In the genomic region with DNA sequence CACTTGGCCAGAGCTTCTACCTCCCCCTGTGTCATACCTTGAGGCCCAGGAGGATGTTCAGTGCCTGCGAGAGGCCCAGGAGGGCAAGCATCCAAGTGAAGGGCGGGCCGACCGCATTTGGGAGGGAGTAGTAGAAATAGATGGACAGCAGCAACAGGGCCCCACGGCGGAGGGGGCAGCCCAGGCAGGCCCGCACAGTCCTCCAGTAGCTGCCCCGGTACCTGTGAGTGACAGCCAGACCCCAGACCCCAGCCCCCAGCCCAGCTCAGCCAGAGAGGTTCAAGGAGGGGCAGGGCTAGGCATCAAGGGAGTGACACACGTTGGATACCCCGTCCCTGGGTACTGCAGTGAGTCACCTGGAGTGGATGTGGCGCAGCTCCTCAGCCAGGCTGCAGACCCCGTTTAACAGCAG, we compare ENCODE assay signal across 8 cellular contexts. TPM values are rescaled to one million over a fixed set of nuclear protein-coding genes. Genes with fewer than 3 reads are reported as not detected.
DNase-seq lines count a peak whose midpoint lies in the region; ATAC-seq, FAIRE-seq and TF ChIP-seq lines count a peak whose summit lies in the region.

No MANE protein-coding gene starts in this region.

- 22 to 32% methylated on average over 12 of the region's 12 CpGs for WGBS in heart right ventricle, 2 donors
- WGBS in stomach, 5 donors, result 43 to 65% (median 62%) methylated on average over 4 to 12 of the region's 12 CpGs

- no peaks in the 10 kb centered on the region for H3K27me3 Mint-ChIP-seq in WTC11 (ENCODE audit: low read depth)

- TF ChIP-seq EP300 in stomach (IDR thresholded peaks at IDR 0.05), result no peak

- no peaks in the 10 kb centered on the region for H3K9me3 Mint-ChIP-seq in WTC11

- no peaks in the 10 kb centered on the region for H3K27me3 ChIP-seq in heart right ventricle
- no peaks in the 10 kb centered on the region for H3K27me3 ChIP-seq in stomach

- H3K4me1 Mint-ChIP-seq in WTC11, result peaks cover 13% of the 10 kb centered on the region

- DNase-seq in HT1080 (ENCODE audit: low read depth), result peak; percentile 52
- peak; percentile 42 for DNase-seq in activated effector memory CD4-positive, alpha-beta T cell treated with Interleukin-2 at 50 U/mL for 16 hours
- peak in 1 of 2 donors; percentile 49 for DNase-seq in heart right ventricle
- no peak for DNase-seq in stomach
- no peak for DNase-seq in GM19239 (ENCODE audit: insufficient read length, low spot score)
- DNase-seq in WTC11 (ENCODE audit: low spot score), result no peak
- DNase-seq in KG1 (lab: John Stamatoyannopoulos, UW), result no peak
- no peak for DNase-seq in cortex of kidney (lab: John Stamatoyannopoulos, UW)

- peaks cover 0 to 48% (median 34%) of the 10 kb centered on the region in 9 donors for H3K36me3 ChIP-seq in heart right ventricle
- H3K36me3 ChIP-seq in stomach, result peaks cover 4 to 28% (median 26%) of the 10 kb centered on the region in 4 donors

- ATAC-seq in heart right ventricle (peak; percentile 4 to 60 (median 44)), WTC11 (no peak)

- H3K4me3 Mint-ChIP-seq in WTC11, result no peak overlapping the region

- H3K4me3 ChIP-seq in heart right ventricle, result peak overlapping the region; percentile 42 to 71 (median 60)
- H3K4me3 ChIP-seq in stomach, result peak overlapping the region; percentile 39 to 52 (median 48)

- H3K4me1 ChIP-seq in heart right ventricle (peaks cover 16 to 79% (median 56%) of the 10 kb centered on the region in 9 donors), stomach (peaks cover 9 to 55% (median 33%) of the 10 kb centered on the region in 4 donors)

- intact Hi-C loops in heart right ventricle (cut with DNase I) (loop anchor here in 2 of 10 donors (5.0 kb wide), 2 partner anchors 36 to 44 kb away; a partner anchor contains a TSS), stomach (cut with DNase I; ENCODE audit: low total_unique reads) (no loop called here)

- H3K27ac ChIP-seq in heart right ventricle (peak overlapping the region; percentile 89 to 97 (median 96)), stomach (peak overlapping the region; percentile 70 to 93 (median 91))

- H3K27ac Mint-ChIP-seq in WTC11, result no peak overlapping the region

- H3K9me3 ChIP-seq in heart right ventricle (no peaks in the 10 kb centered on the region), stomach (no peaks in the 10 kb centered on the region)

- no peaks in the 10 kb centered on the region for H3K36me3 Mint-ChIP-seq in WTC11

- POLR2A ChIA-PET in WTC11 (lab: Charles Lee), result interaction anchor here (1.2 kb wide), 1 partner anchor 42 kb away, joined by 3 read pairs; a partner anchor contains a TSS

- CTCF ChIA-PET in WTC11 (lab: Charles Lee), result interaction anchor here (1.0 to 1.8 kb wide), 4 partner anchors 32 to 94 kb away, joined by 3 to 15 read pairs (median 4); no protein-coding TSS in a partner anchor

- TF ChIP-seq CTCF in heart right ventricle (IDR thresholded peaks at IDR 0.05) (no peak), stomach (IDR thresholded peaks at IDR 0.05) (no peak), WTC11 (IDR thresholded peaks at IDR 0.05) (no peak)

- TF ChIP-seq POLR2A in stomach (IDR thresholded peaks at IDR 0.05), result no peak

- no peak for FAIRE-seq in GM19239 (lab: Jason Lieb, UNC)

TF ChIP-seq in WTC11, 78 proteins besides CTCF, POLR2A, EP300 and RAD21 (continues in another document):
- TF ChIP-seq NR3C1 (CRISPR knock-in tag; conservative IDR thresholded peaks at IDR 0.05; ENCODE audit: low read depth), result no peak
- TF ChIP-seq, protein P1, sequence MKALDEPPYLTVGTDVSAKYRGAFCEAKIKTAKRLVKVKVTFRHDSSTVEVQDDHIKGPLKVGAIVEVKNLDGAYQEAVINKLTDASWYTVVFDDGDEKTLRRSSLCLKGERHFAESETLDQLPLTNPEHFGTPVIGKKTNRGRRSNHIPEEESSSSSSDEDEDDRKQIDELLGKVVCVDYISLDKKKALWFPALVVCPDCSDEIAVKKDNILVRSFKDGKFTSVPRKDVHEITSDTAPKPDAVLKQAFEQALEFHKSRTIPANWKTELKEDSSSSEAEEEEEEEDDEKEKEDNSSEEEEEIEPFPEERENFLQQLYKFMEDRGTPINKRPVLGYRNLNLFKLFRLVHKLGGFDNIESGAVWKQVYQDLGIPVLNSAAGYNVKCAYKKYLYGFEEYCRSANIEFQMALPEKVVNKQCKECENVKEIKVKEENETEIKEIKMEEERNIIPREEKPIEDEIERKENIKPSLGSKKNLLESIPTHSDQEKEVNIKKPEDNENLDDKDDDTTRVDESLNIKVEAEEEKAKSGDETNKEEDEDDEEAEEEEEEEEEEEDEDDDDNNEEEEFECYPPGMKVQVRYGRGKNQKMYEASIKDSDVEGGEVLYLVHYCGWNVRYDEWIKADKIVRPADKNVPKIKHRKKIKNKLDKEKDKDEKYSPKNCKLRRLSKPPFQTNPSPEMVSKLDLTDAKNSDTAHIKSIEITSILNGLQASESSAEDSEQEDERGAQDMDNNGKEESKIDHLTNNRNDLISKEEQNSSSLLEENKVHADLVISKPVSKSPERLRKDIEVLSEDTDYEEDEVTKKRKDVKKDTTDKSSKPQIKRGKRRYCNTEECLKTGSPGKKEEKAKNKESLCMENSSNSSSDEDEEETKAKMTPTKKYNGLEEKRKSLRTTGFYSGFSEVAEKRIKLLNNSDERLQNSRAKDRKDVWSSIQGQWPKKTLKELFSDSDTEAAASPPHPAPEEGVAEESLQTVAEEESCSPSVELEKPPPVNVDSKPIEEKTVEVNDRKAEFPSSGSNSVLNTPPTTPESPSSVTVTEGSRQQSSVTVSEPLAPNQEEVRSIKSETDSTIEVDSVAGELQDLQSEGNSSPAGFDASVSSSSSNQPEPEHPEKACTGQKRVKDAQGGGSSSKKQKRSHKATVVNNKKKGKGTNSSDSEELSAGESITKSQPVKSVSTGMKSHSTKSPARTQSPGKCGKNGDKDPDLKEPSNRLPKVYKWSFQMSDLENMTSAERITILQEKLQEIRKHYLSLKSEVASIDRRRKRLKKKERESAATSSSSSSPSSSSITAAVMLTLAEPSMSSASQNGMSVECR (CRISPR knock-in tag; IDR thresholded peaks at IDR 0.05; ENCODE audit: borderline replicate concordance), result no peak
- TF ChIP-seq, protein P2, sequence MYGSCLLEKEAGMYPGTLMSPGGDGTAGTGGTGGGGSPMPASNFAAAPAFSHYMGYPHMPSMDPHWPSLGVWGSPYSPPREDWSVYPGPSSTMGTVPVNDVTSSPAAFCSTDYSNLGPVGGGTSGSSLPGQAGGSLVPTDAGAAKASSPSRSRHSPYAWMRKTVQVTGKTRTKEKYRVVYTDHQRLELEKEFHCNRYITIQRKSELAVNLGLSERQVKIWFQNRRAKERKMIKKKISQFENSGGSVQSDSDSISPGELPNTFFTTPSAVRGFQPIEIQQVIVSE (CRISPR knock-in tag; IDR thresholded peaks at IDR 0.05; ENCODE audit: borderline replicate concordance), result no peak
- TF ChIP-seq GABPB1 (CRISPR knock-in tag; IDR thresholded peaks at IDR 0.05), result no peak
- no peak for TF ChIP-seq ZNF232 (CRISPR knock-in tag; IDR thresholded peaks at IDR 0.05)
- TF ChIP-seq PRRX2 (CRISPR knock-in tag; IDR thresholded peaks at IDR 0.05), result no peak
- no peak for TF ChIP-seq KAT7 (CRISPR knock-in tag; IDR thresholded peaks at IDR 0.05; ENCODE audit: borderline replicate concordance)
- TF ChIP-seq NR1H2 (CRISPR knock-in tag; IDR thresholded peaks at IDR 0.05), result no peak

RNA-seq across cellular contexts. Expression of a gene that starts 1.4 kb away (rescaled TPM):
- 38.7 and 55.8 TPM in 2 replicates for total RNA-seq in HT1080 (2014; rRNA removed; shearing (Covaris generic))
- polyA plus RNA-seq in HT1080 (2015; cell fraction: cytosol; rRNA removed), result 60.9 and 62.1 TPM in 2 replicates
- 133 and 146 TPM in 2 replicates for polyA plus RNA-seq in HT1080 (2015; cell fraction: nucleus; rRNA removed)
- total RNA-seq in heart right ventricle (100 to 1,000 TPM in 1 of 10 donors, 10 to 100 TPM in 9; 27.2 to 116 (median 55.7) TPM), stomach (10 to 100 TPM in 3 of 5 donors, 1 to 10 TPM in 2; 6.1 to 16.2 (median 11.1) TPM), WTC11 (2021) (0.37 to 1.6 TPM (median 0.64 TPM) in 3 replicates)
- polyA plus RNA-seq in heart right ventricle (10 to 100 TPM; 19.7 to 39.6 TPM), stomach (10 to 100 TPM in 2 of 3 donors, 1 to 10 TPM in 1; 8.8 to 23.7 (median 22.3) TPM)

RNA-seq across cellular contexts. Expression of a gene that starts 10.3 kb away (rescaled TPM):
- not detected in 2 replicates for total RNA-seq in HT1080 (2014; rRNA removed; shearing (Covaris generic))
- not detected in 2 replicates for polyA plus RNA-seq in HT1080 (2015; cell fraction: cytosol; rRNA removed)
- not detected in 2 replicates for polyA plus RNA-seq in HT1080 (2015; cell fraction: nucleus; rRNA removed)
- total RNA-seq in heart right ventricle, result not detected
- not detected for polyA plus RNA-seq in heart right ventricle
- under 1 TPM in 1 of 5 donors, not detected in 4; 0.87 TPM for total RNA-seq in stomach
- polyA plus RNA-seq in stomach, result under 1 TPM in 2 of 3 donors, not detected in 1; 0.13 to 0.46 TPM
- not detected in 3 replicates for total RNA-seq in WTC11 (2021)

RNA-seq across cellular contexts. Expression of a gene that starts 18.6 kb away (rescaled TPM):
- 53.3 and 67.7 TPM in 2 replicates for total RNA-seq in HT1080 (2014; rRNA removed; shearing (Covaris generic))
- 54.9 and 60.3 TPM in 2 replicates for polyA plus RNA-seq in HT1080 (2015; cell fraction: cytosol; rRNA removed)
- 22.4 and 27.3 TPM in 2 replicates for polyA plus RNA-seq in HT1080 (2015; cell fraction: nucleus; rRNA removed)
- 10 to 100 TPM; 11.0 to 43.2 (median 17.9) TPM for total RNA-seq in heart right ventricle
- 10 to 100 TPM; 24.4 to 64.2 TPM for polyA plus RNA-seq in heart right ventricle
- 10 to 100 TPM in 2 of 5 donors, 1 to 10 TPM in 1, not detected in 2; 7.3 to 15.2 (median 12.8) TPM for total RNA-seq in stomach
- 1 to 10 TPM; 5.4 to 10.0 (median 7.3) TPM for polyA plus RNA-seq in stomach
- 1.8 to 2.7 TPM (median 2.3 TPM) in 3 replicates for total RNA-seq in WTC11 (2021)

RNA-seq across cellular contexts. Expression of a gene that starts 41.8 kb away (rescaled TPM):
- total RNA-seq in HT1080 (2014; rRNA removed; shearing (Covaris generic)), result 5.1 and 11.9 TPM in 2 replicates
- polyA plus RNA-seq in HT1080 (2015; cell fraction: cytosol; rRNA removed), result 12.7 and 17.5 TPM in 2 replicates
- polyA plus RNA-seq in HT1080 (2015; cell fraction: nucleus; rRNA removed), result 14.0 and 16.5 TPM in 2 replicates
- total RNA-seq in heart right ventricle (10 to 100 TPM in 9 of 10 donors, 1 to 10 TPM in 1; 9.5 to 21.1 (median 14.1) TPM), stomach (10 to 100 TPM in 1 of 5 donors, 1 to 10 TPM in 1, under 1 TPM in 2, not detected in 1; under 0.01 to 12.1 (median 1.6) TPM), WTC11 (2021) (23.7 to 29.1 TPM (median 28.9 TPM) in 3 replicates)
- polyA plus RNA-seq in heart right ventricle (10 to 100 TPM in 1 of 2 donors, 1 to 10 TPM in 1; 3.4 to 12.7 TPM), stomach (1 to 10 TPM; 1.8 to 4.1 (median 2.7) TPM)

Comparison
In these comparisons a context has a peak if more than half of its experiments do, and no peak if none do; other contexts are left out.
1. DNase-seq: peak in HT1080 (single experiment) and activated effector memory CD4-positive, alpha-beta T cell treated with Interleukin-2 at 50 U/mL for 16 hours (single experiment); none in stomach (single experiment), GM19239 (single experiment), WTC11 (single experiment), KG1 (single experiment) and cortex of kidney (single experiment).